ENCODE assay signal across 1 cellular context in genomic region chr14:20262642-20263128, GRCh38.
TF ChIP-seq lines count a peak whose summit lies in the region.

No MANE protein-coding gene starts in this region.

TF ChIP-seq in GM12878, 131 proteins besides CTCF, POLR2A, EP300 and RAD21:
- peak; percentile 54; the same call in 1 of the 2 replicates for TF ChIP-seq DPF2 (IDR thresholded peaks at IDR 0.05)
- no peak for TF ChIP-seq MAX (IDR thresholded peaks at IDR 0.05; ENCODE audit: low read depth, low read length)
- TF ChIP-seq RUNX3 (IDR thresholded peaks at IDR 0.05; ENCODE audit: low read length), result no peak
- peak; percentile 98 for TF ChIP-seq MTA2 (IDR thresholded peaks at IDR 0.05; ENCODE audit: low read depth)
- no peak for TF ChIP-seq USF1 (IDR thresholded peaks at IDR 0.05; ENCODE audit: borderline replicate concordance, extremely low read length, insufficient read depth, low read depth, low read length)
- TF ChIP-seq MEF2B (IDR thresholded peaks at IDR 0.05; ENCODE audit: partially characterized antibody, poor library complexity, severe bottlenecking), result peak; percentile 88
- no peak for TF ChIP-seq HDAC6 (IDR thresholded peaks at IDR 0.05; ENCODE audit: unreplicated experiment)
- no peak for TF ChIP-seq RB1 (IDR thresholded peaks at IDR 0.05; ENCODE audit: borderline replicate concordance)
- TF ChIP-seq ZNF24 (IDR thresholded peaks at IDR 0.05), result no peak
- TF ChIP-seq IKZF2 (IDR thresholded peaks at IDR 0.05), result peak; percentile 63 to 70; a peak in 3 of 4 replicates
- no peak for TF ChIP-seq TBL1XR1 (IDR thresholded peaks at IDR 0.05; ENCODE audit: low read depth, low read length)
- no peak for TF ChIP-seq CREB1 (IDR thresholded peaks at IDR 0.05; ENCODE audit: low read depth)
- no peak for TF ChIP-seq ZBTB40 (IDR thresholded peaks at IDR 0.05; ENCODE audit: borderline replicate concordance)
- TF ChIP-seq BHLHE40 (IDR thresholded peaks at IDR 0.05; ENCODE audit: borderline replicate concordance in 1 of 2, low read depth in 2 of 2, low read length in 1 of 2), result peak in 1 of 2 experiments; percentile 22; a peak in 1 of 4 replicates
- TF ChIP-seq SMC3 (IDR thresholded peaks at IDR 0.05; ENCODE audit: borderline replicate concordance, low read length), result no peak
- TF ChIP-seq MEF2A (IDR thresholded peaks at IDR 0.05; ENCODE audit: insufficient read depth, low read depth, low read length), result no peak
- no peak for TF ChIP-seq CBX5 (IDR thresholded peaks at IDR 0.05; ENCODE audit: low read depth)
- no peak for TF ChIP-seq ZBTB4 (CRISPR knock-in tag; IDR thresholded peaks at IDR 0.05)
- TF ChIP-seq ATF7 (IDR thresholded peaks at IDR 0.05; ENCODE audit: low read depth), result 0 out of 2 replicates have a peak, but pooled peaks have one; percentile 19
- TF ChIP-seq IKZF1 (conservative IDR thresholded peaks at IDR 0.05), result peak; percentile 78
- no peak for TF ChIP-seq KLF5 (IDR thresholded peaks at IDR 0.05; ENCODE audit: partially characterized antibody)
- TF ChIP-seq BACH1 (IDR thresholded peaks at IDR 0.05; ENCODE audit: borderline replicate concordance), result no peak
- TF ChIP-seq MYB (IDR thresholded peaks at IDR 0.05; ENCODE audit: borderline replicate concordance, low read depth, low read length), result no peak
- TF ChIP-seq PKNOX1 (IDR thresholded peaks at IDR 0.05), result peak; percentile 28; the same call in 1 of the 2 replicates
- no peak for TF ChIP-seq SUPT20H (IDR thresholded peaks at IDR 0.05; ENCODE audit: borderline replicate concordance, control insufficient read depth, low read depth, low read length)
- TF ChIP-seq ZNF384 (IDR thresholded peaks at IDR 0.05; ENCODE audit: borderline replicate concordance, low read depth, low read length), result no peak
- peak; percentile 94; the same call in 1 of the 2 replicates for TF ChIP-seq BCL11A (IDR thresholded peaks at IDR 0.05; ENCODE audit: low read depth, low read length)
- no peak for TF ChIP-seq ZNF207 (IDR thresholded peaks at IDR 0.05; ENCODE audit: borderline replicate concordance)
- TF ChIP-seq POLR2AphosphoS2 (IDR thresholded peaks at IDR 0.05; ENCODE audit: low read depth, low read length), result no peak
- TF ChIP-seq ZSCAN29 (IDR thresholded peaks at IDR 0.05), result no peak
- TF ChIP-seq ZBTB33 (IDR thresholded peaks at IDR 0.05), result no peak
